ENCODE assay signal across 8 cellular contexts in genomic region chr6:29632789-29633531, GRCh38. TPM values are rescaled to one million over a fixed set of nuclear protein-coding genes. Genes with fewer than 3 reads are reported as not detected.
A peak's percentile ranks its signal among the peaks of the same experiment; 100 is the strongest.
DNase-seq lines count a peak whose midpoint lies in the region; ATAC-seq and TF ChIP-seq lines count a peak whose summit lies in the region.

GABBR1 (minus strand) TSS chr6:29633183; CDS start chr6:29632385, 798 bp downstream.

- H3K4me1 ChIP-seq in DOHH2 (ENCODE audit: control insufficient read depth, low read length) (peaks cover 53% of the 10 kb centered on the region), psoas muscle (peaks cover 16% of the 10 kb centered on the region), aorta (ENCODE audit: control insufficient read depth in 1 of 2, insufficient read depth in 2 of 2, low read length in 2 of 2) (no peaks in the 10 kb centered on the region)

- H3K27ac Mint-ChIP-seq in T-helper 2 cell treated with Interferon-gamma antibody and Interleukin-4, amounts not matched to agents 5 μg/mL and 100 μg/mL, for 36 hours: peak within 1 kb of the TSS; percentile 76

- intact Hi-C loops in left ventricle myocardium superior (cut with micrococcal nuclease) (no loop called here), psoas muscle (cut with DNase I) (no loop called here), aorta (cut with DNase I) (no loop called here)

- peak within 1 kb of the TSS; percentile 83 for H3K4me3 Mint-ChIP-seq in T-helper 2 cell treated with Interferon-gamma antibody and Interleukin-4, amounts not matched to agents 5 μg/mL and 100 μg/mL, for 36 hours

- H3K36me3 Mint-ChIP-seq in T-helper 2 cell treated with Interferon-gamma antibody and Interleukin-4, amounts not matched to agents 5 μg/mL and 100 μg/mL, for 36 hours (ENCODE audit: low read depth): peaks cover 1% of the 10 kb centered on the region

- H3K36me3 ChIP-seq in DOHH2 (ENCODE audit: control insufficient read depth, low read length) (no peaks in the 10 kb centered on the region), psoas muscle (ENCODE audit: insufficient read depth in 1 of 2, low read depth in 1 of 2) (no peaks in the 10 kb centered on the region), aorta (ENCODE audit: control insufficient read depth in 1 of 2, insufficient read depth in 2 of 2, low read length in 1 of 2) (no peaks in the 10 kb centered on the region)

- H3K79me2 ChIP-seq in DOHH2 (ENCODE audit: control insufficient read depth, low read length): no peaks in the 10 kb centered on the region

- H3K9me2 ChIP-seq in DOHH2 (replicated peaks; ENCODE audit: control insufficient read depth, low read length): no peaks in the 10 kb centered on the region

- ATAC-seq in left ventricle myocardium superior: peak; percentile 94
- peak; percentile 69 to 89 (median 86) for ATAC-seq in psoas muscle
- ATAC-seq in aorta (ENCODE audit: low FRiP score): peak; percentile 96

- peak within 1 kb of the TSS; percentile 99 for H3K4me2 ChIP-seq in DOHH2 (ENCODE audit: low read length)

- TF ChIP-seq CTCF in DOHH2 (IDR thresholded peaks at IDR 0.05; ENCODE audit: low read depth, low read length, poor library complexity, severe bottlenecking) (no peak), HFF-Myc (IDR thresholded peaks at IDR 0.05; ENCODE audit: low read depth, low read length, missing control alignments) (no peak), psoas muscle (IDR thresholded peaks at IDR 0.05) (no peak)

- 1 to 2% (median 1%) methylated on average over 25 to 57 of the region's 57 CpGs for WGBS in psoas muscle, 3 donors
- WGBS in aorta, 2 donors: 0 to 1% methylated on average over 35 to 57 of the region's 57 CpGs

- peak within 1 kb of the TSS; percentile 92 for H3K4me3 ChIP-seq in DOHH2 (ENCODE audit: low read length)
- H3K4me3 ChIP-seq in HFF-Myc (replicated peaks; ENCODE audit: low read depth, low read length): peak within 1 kb of the TSS; percentile 61
- peak within 1 kb of the TSS; percentile 72 for H3K4me3 ChIP-seq in psoas muscle
- peak within 1 kb of the TSS; percentile 83 to 96 for H3K4me3 ChIP-seq in aorta (ENCODE audit: low read length in 2 of 2)

- peaks cover 16% of the 10 kb centered on the region for H3F3A ChIP-seq in DOHH2 (ENCODE audit: control insufficient read depth, insufficient read depth)

- H3K27me3 ChIP-seq in DOHH2 (ENCODE audit: control insufficient read depth, low read length): no peaks in the 10 kb centered on the region
- H3K27me3 ChIP-seq in psoas muscle (ENCODE audit: insufficient read depth in 3 of 3, low read length in 2 of 3): peaks cover 2 to 67% (median 9%) of the 10 kb centered on the region in 3 donors
- H3K27me3 ChIP-seq in aorta (ENCODE audit: control insufficient read depth in 1 of 2, insufficient read depth in 2 of 2, low read length in 1 of 2): no peaks in the 10 kb centered on the region

- DNase-seq in HFF-Myc (ENCODE audit: extremely low read depth, low read depth) (peak; percentile 19), NCI-H146 treated with DMSO at 0.1 percent for 48 hours (lab: John Stamatoyannopoulos, UW; ENCODE audit: unreplicated experiment) (peak; percentile 88), anterior cingulate cortex (lab: John Stamatoyannopoulos, UW) (peak in 56 of 58 donors; percentile 39 to 93 (median 77)), left ventricle myocardium superior (peak; percentile 90), psoas muscle (peak; percentile 86 to 88), aorta (peak; percentile 92 to 95)
- peak; percentile 73 for DNase-seq in T-helper 2 cell treated with Interferon-gamma antibody and Interleukin-4, amounts not matched to agents 5 μg/mL and 100 μg/mL, for 36 hours (ENCODE audit: low spot score)

- no peaks in the 10 kb centered on the region for H3K9me3 ChIP-seq in DOHH2 (ENCODE audit: control insufficient read depth, insufficient read depth, low read length)
- no peaks in the 10 kb centered on the region for H3K9me3 ChIP-seq in psoas muscle
- H3K9me3 ChIP-seq in aorta (ENCODE audit: control insufficient read depth, low read length): no peaks in the 10 kb centered on the region

- H4K20me1 ChIP-seq in DOHH2 (ENCODE audit: control insufficient read depth, insufficient read depth, low read depth, low read length): peaks cover 6% of the 10 kb centered on the region; the same call in 1 of the 2 replicates

- peaks cover 64% of the 10 kb centered on the region for H3K27me3 Mint-ChIP-seq in T-helper 2 cell treated with Interferon-gamma antibody and Interleukin-4, amounts not matched to agents 5 μg/mL and 100 μg/mL, for 36 hours (ENCODE audit: low read depth)

- no peaks in the 10 kb centered on the region for H3K9me3 Mint-ChIP-seq in T-helper 2 cell treated with Interferon-gamma antibody and Interleukin-4, amounts not matched to agents 5 μg/mL and 100 μg/mL, for 36 hours

- H3K27ac ChIP-seq in DOHH2 (ENCODE audit: low read depth, low read length): peak within 1 kb of the TSS; percentile 29
- H3K27ac ChIP-seq in psoas muscle: peak within 1 kb of the TSS; percentile 4
- no peak within 1 kb of the TSS for H3K27ac ChIP-seq in aorta (ENCODE audit: low read depth in 1 of 2, low read length in 2 of 2)

- peaks cover 43% of the 10 kb centered on the region for H3K4me1 Mint-ChIP-seq in T-helper 2 cell treated with Interferon-gamma antibody and Interleukin-4, amounts not matched to agents 5 μg/mL and 100 μg/mL, for 36 hours (ENCODE audit: low read depth)

RNA-seq across cellular contexts. Expression of gene GABBR1, which starts in this region (rescaled TPM):
- total RNA-seq in left ventricle myocardium superior (22.6 TPM), psoas muscle (10 to 100 TPM in 1 of 4 donors, 1 to 10 TPM in 3; 4.1 to 10.2 (median 5.3) TPM), aorta (100 to 1,000 TPM in 1 of 2 donors, 10 to 100 TPM in 1; 91.6 to 126 TPM)
- polyA plus RNA-seq in psoas muscle (1 to 10 TPM; 2.5 to 4.6 (median 3.8) TPM), aorta (100 to 1,000 TPM in 1 of 2 donors, 10 to 100 TPM in 1; 13.6 to 103 TPM)

Comparison
In these comparisons a context has a peak if more than half of its experiments do, and no peak if none do; other contexts are left out.
1. H3K27ac ChIP-seq: peak in DOHH2 (single experiment) and psoas muscle (single experiment); none in aorta (0 of 2).
2. DNase-seq: peak in every context shown above with its lines; median percentile 94 in aorta; 90 in left ventricle myocardium superior; 88 in NCI-H146 treated with DMSO at 0.1 percent for 48 hours; 87 in psoas muscle; 77 in anterior cingulate cortex; 73 in T-helper 2 cell treated with Interferon-gamma antibody and Interleukin-4, amounts not matched to agents 5 μg/mL and 100 μg/mL, for 36 hours; 19 in HFF-Myc.
3. Peak in every context shown above with its lines, with median percentiles within 50 percentile points of each other: H3K4me3 ChIP-seq and ATAC-seq.